ENCODE assay signal across 25 cellular contexts in the genomic region with DNA sequence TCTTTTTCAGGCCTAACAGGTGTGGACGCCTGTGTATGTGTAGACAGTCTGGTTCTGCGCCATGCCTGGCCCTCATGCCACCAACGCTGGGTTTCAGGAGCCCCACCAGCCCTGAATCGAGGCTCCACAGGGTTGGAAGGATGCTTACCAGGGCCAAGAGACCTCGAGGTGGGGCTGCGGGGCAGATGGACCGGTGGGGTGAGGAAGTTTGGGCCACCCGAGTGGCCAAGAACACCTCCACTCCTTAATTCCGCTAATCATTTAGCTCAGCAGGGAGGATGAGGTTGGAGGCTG. TPM values are rescaled to one million over a fixed set of nuclear protein-coding genes. Genes with fewer than 3 reads are reported as not detected.
"Had no signal": no experiment of that assay in that cellular context is flagged by ENCODE, and none has a peak within 500 bp of the region (broad histone marks: within the 10 kb centered on the region; RNA-seq: fewer than 3 reads in every experiment).

No MANE protein-coding gene starts in this region.

- DNase-seq: activated B cell treated with CpG ODN at 0.5 μM for 24 hours; activated CD4-positive, alpha-beta T cell treated with anti-CD3 and anti-CD28 coated beads for 1 hour; activated CD4-positive, alpha-beta T cell treated with anti-CD3 and anti-CD28 coated beads, Interleukin-2, amount 10 ng/mL, durations not matched to agents 24 days and 14 days; activated CD4-positive, alpha-beta T cell treated with anti-CD3 and anti-CD28 coated beads, Interleukin-2, amount 50 U/mL, for 48 hours; activated CD8-positive, alpha-beta memory T cell treated with anti-CD3 and anti-CD28 coated beads, Interleukin-2, amount 10 ng/mL, durations not matched to agents 7 days and 5 days; activated effector memory CD4-positive, alpha-beta T cell treated with Interleukin-2 at 50 U/mL for 16 hours; activated naive CD4-positive, alpha-beta T cell treated with Interleukin-2 at 50 U/mL for 16 hours; activated T-cell treated with anti-CD3 and anti-CD28 coated beads, Interleukin-2, amount 50 U/mL, for 24 hours; amygdala; Karpas-422; NCI-H1105 treated with DMSO at 0.1 percent for 48 hours; NCI-H1436 treated with DMSO at 0.1 percent for 48 hours; NCI-H187; NCI-H510A treated with DMSO at 0.1 percent for 48 hours; NCI-H69; PC-3; SIG-M5; T-helper 17 cell; T-helper 9 cell had no signal

- H3K27ac Mint-ChIP-seq: activated naive CD8-positive, alpha-beta T cell; activated T-cell treated with anti-CD3 and anti-CD28 coated beads, Interleukin-2, amount 50 U/mL, for 24 hours; T-helper 17 cell had no signal

- H3K9me3 Mint-ChIP-seq: activated T-cell treated with anti-CD3 and anti-CD28 coated beads, Interleukin-2, amount 50 U/mL, for 24 hours; activated T-helper 1 cell treated with anti-CD3 and anti-CD28 coated beads, Interleukin-12 subunit alpha, Interleukin-12 subunit beta, Interleukin-2, Interleukin-4 antibody, amounts not matched to agents 30 ng/mL and 10 ng/mL and 1 ng/mL, durations not matched to agents 14 hours and 24 hours and 36 hours; central memory CD8-positive, alpha-beta T cell had no signal

- H3K36me3 Mint-ChIP-seq: activated naive CD8-positive, alpha-beta T cell; brain had no signal

- FAIRE-seq: astrocyte had no signal

- H3K4me3 Mint-ChIP-seq: activated B cell treated with CpG ODN at 0.5 μM for 24 hours; activated CD4-positive, alpha-beta T cell treated with anti-CD3 and anti-CD28 coated beads, Interleukin-2, amount 10 ng/mL, durations not matched to agents 24 days and 14 days; activated CD8-positive, alpha-beta memory T cell treated with anti-CD3 and anti-CD28 coated beads, Interleukin-2, amount 10 ng/mL, durations not matched to agents 7 days and 5 days; activated T-cell treated with anti-CD3 and anti-CD28 coated beads, Interleukin-2, amount 50 U/mL, for 24 hours; activated T-helper 1 cell treated with anti-CD3 and anti-CD28 coated beads, Interleukin-12 subunit alpha, Interleukin-12 subunit beta, Interleukin-2, Interleukin-4 antibody, amounts not matched to agents 30 ng/mL and 10 ng/mL and 1 ng/mL, durations not matched to agents 14 hours and 24 hours and 36 hours; central memory CD8-positive, alpha-beta T cell; T-helper 17 cell had no signal

- ATAC-seq: activated CD8-positive, alpha-beta memory T cell treated with anti-CD3 and anti-CD28 coated beads, Interleukin-2, amount 10 ng/mL, durations not matched to agents 7 days and 5 days; PC-3; T-helper 17 cell had no signal

RNA-seq across cellular contexts. Expression of a gene that starts 6.0 kb away (rescaled TPM):
- total RNA-seq: activated CD4-positive, alpha-beta T cell treated with anti-CD3 and anti-CD28 coated beads, Interleukin-2, amount 10 ng/mL, durations not matched to agents 24 days and 14 days; activated CD8-positive, alpha-beta memory T cell treated with anti-CD3 and anti-CD28 coated beads, Interleukin-2, amount 10 ng/mL, durations not matched to agents 7 days and 5 days; activated T-helper 1 cell treated with anti-CD3 and anti-CD28 coated beads, Interleukin-12 subunit alpha, Interleukin-12 subunit beta, Interleukin-2, Interleukin-4 antibody, amounts not matched to agents 30 ng/mL and 10 ng/mL and 1 ng/mL, durations not matched to agents 14 hours and 24 hours and 36 hours; PC-3; RPMI7951; T-helper 17 cell had no signal
